In the genomic region with DNA sequence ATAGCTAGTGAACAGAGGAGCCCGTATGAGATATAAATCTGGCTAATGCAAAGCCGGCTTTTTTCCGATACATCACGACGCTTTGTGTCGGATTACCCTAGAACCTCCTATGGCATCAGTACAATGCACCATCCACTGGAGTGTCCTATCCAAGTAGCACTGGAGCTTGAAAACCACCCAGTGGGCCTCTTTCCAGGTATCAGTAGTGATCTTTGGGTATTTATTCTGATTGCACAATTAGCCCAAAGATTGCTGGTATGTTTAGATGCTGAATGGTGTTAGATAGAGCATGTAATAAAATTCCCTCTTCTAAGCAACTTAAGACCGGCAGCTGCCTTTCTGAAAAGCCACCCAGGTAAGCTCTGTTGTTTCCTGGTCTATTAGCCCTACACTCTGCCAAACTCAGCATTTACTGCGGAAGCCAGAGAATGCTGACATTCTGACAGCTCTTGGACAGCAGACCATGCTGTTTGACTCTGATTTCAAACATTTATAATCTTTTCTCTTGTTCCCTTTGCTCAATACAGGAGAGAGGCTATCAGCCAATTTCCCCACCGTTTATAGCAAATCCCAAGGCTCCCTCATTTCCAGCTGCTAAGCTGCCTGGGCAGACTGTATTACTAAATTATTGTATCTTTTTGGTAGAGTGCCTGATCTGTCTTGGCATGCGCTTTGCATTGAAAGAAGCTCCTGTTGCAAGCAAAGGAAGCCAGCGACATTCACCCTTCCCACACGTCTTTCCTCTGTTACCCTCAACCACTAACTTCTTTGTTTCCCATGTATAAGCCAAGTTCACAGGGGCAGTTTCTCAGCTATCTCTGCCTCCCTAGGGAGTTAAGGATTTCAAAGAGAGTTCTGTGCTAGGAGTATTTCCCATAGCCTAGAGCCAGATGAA, we compare ENCODE assay signal across 19 cellular contexts.
DNase-seq lines count a peak whose midpoint lies in the region; ATAC-seq, FAIRE-seq and TF ChIP-seq lines count a peak whose summit lies in the region.
"Had no signal": no experiment of that assay in that cellular context is flagged by ENCODE, and none has a peak within 500 bp of the region (broad histone marks: within the 10 kb centered on the region; RNA-seq: fewer than 3 reads in every experiment).

No MANE protein-coding gene starts in this region.

- H3K27ac ChIP-seq in right atrium auricular region: no peak overlapping the region
- H3K27ac ChIP-seq: HL-60, spleen, testis had no signal

- intact Hi-C loops in Right ventricle myocardium inferior (cut with DNase I): no loop called here

- H3K4me1 ChIP-seq in right atrium auricular region: no peaks in the 10 kb centered on the region
- H3K4me1 ChIP-seq: spleen, testis had no signal

- H3K4me3 ChIP-seq in right atrium auricular region: no peak overlapping the region
- H3K4me3 ChIP-seq: spleen, testis had no signal

- H3K9me3 ChIP-seq in right atrium auricular region: no peaks in the 10 kb centered on the region
- H3K9me3 ChIP-seq: spleen, testis had no signal

- no peak for TF ChIP-seq POLR2A in GM12891 (IDR thresholded peaks at IDR 0.05; ENCODE audit: low read depth, low read length)

- no peak for TF ChIP-seq CTCF in right atrium auricular region (IDR thresholded peaks at IDR 0.05)

- no peaks in the 10 kb centered on the region for H3K36me3 ChIP-seq in right atrium auricular region
- H3K36me3 ChIP-seq: spleen had no signal

- no peak for DNase-seq in Right ventricle myocardium inferior (ENCODE audit: missing footprints)
- no peak for DNase-seq in right atrium auricular region (ENCODE audit: low spot score)
- DNase-seq in cerebellar nuclear complex (lab: John Stamatoyannopoulos, UW): peak; percentile 63 to 76
- DNase-seq in superior temporal gyrus (ENCODE audit: extremely low spot score): peak; percentile 46
- no peak for DNase-seq in DMS53 (lab: John Stamatoyannopoulos, UW)
- DNase-seq in GM12891 (ENCODE audit: insufficient read length, low spot score): no peak
- DNase-seq in activated CD4-positive, alpha-beta T cell treated with anti-CD3 and anti-CD28 coated beads for 1 hour: no peak
- DNase-seq: activated CD8-positive, alpha-beta memory T cell treated with anti-CD3 and anti-CD28 coated beads, Interleukin-2, amount 50 U/mL, for 48 hours; activated naive CD8-positive, alpha-beta T cell treated with anti-CD3 and anti-CD28 coated beads for 36 hours; Calu3; Kasumi-1; mammary epithelial cell; NCI-H1930; spleen; SW 1271; testis had no signal

- peak; percentile 67 for ATAC-seq in Right ventricle myocardium inferior
- ATAC-seq: HCT116 had no signal

- FAIRE-seq in islet of Langerhans (lab: Jason Lieb, UNC): peak; percentile 64
- no peak for FAIRE-seq in GM12891 (lab: Jason Lieb, UNC)

- H3K27me3 ChIP-seq in right atrium auricular region: no peaks in the 10 kb centered on the region
- H3K27me3 ChIP-seq: spleen, testis had no signal

TF ChIP-seq in GM12891, 5 proteins besides CTCF, POLR2A, EP300 and RAD21:
- TF ChIP-seq PAX5 (IDR thresholded peaks at IDR 0.05; ENCODE audit: insufficient read depth, low read length, severe bottlenecking): no peak
- no peak for TF ChIP-seq SPI1 (IDR thresholded peaks at IDR 0.05; ENCODE audit: low read depth, low read length)
- TF ChIP-seq POU2F2 (IDR thresholded peaks at IDR 0.05; ENCODE audit: low read depth, low read length): no peak
- TF ChIP-seq TAF1 (IDR thresholded peaks at IDR 0.05; ENCODE audit: low read depth, low read length): no peak
- TF ChIP-seq POLR2AphosphoS5 (IDR thresholded peaks at IDR 0.05; ENCODE audit: low read depth, low read length): no peak

Comparison
In these comparisons a context has a peak if more than half of its experiments do, and no peak if none do; other contexts are left out.
1. DNase-seq: peak in cerebellar nuclear complex (2 of 2) and superior temporal gyrus (single experiment); none in Right ventricle myocardium inferior (single experiment), right atrium auricular region (single experiment), DMS53 (single experiment), GM12891 (single experiment) and activated CD4-positive, alpha-beta T cell treated with anti-CD3 and anti-CD28 coated beads for 1 hour (single experiment).